ENCODE assay signal across 8 cellular contexts in the genomic region with DNA sequence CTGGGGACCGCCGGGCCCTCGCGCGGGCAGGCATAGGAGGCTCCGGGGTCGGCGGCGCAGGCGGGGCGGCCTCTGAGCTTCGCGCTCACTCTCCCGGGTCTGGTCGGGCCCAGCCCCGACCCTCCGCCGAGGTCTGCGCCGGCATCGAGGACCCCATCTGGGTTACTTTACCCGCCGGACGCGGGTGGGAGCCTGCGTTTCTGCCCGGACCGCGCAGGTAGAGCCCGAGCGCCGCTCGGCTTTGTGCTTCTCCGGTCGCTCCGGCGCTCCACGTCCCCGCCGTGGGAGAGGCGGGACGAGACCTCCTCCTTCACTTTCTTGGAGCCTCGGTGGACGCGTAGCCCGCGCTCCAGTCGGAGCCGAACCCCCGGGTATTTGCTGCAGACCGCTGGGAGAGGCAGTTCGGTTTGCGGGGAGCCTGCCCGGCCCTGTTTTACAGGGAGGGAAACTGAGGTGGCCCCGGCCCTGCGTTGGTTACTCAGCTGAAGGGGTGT.
A peak's percentile ranks its signal among the peaks of the same experiment; 100 is the strongest.
DNase-seq lines count a peak whose midpoint lies in the region; ATAC-seq and TF ChIP-seq lines count a peak whose summit lies in the region.

No MANE protein-coding gene starts in this region.

- intact Hi-C loops in activated naive CD4-positive, alpha-beta T cell treated with anti-CD3 and anti-CD28 coated beads for 36 hours (cut with micrococcal nuclease), result loop anchor here (5.0 kb wide), 1 partner anchor 414 kb away; no protein-coding TSS in a partner anchor

- WGBS in lung, 2 donors, result 3% methylated on average over 39 to 56 of the region's 56 CpGs
- WGBS in urinary bladder, result 4% methylated on average over 56 of the region's 56 CpGs

- H3K4me3 Mint-ChIP-seq in activated naive CD4-positive, alpha-beta T cell treated with anti-CD3 and anti-CD28 coated beads for 36 hours, result peak overlapping the region; percentile 59
- peak overlapping the region; percentile 69 to 83 (median 76) for H3K4me3 Mint-ChIP-seq in brain

- no peak overlapping the region for H3K27ac Mint-ChIP-seq in activated naive CD4-positive, alpha-beta T cell treated with anti-CD3 and anti-CD28 coated beads for 36 hours
- H3K27ac Mint-ChIP-seq in brain, result peak overlapping the region in 2 of 5 experiments; percentile 76 to 77

- H3K9me3 Mint-ChIP-seq in activated naive CD4-positive, alpha-beta T cell treated with anti-CD3 and anti-CD28 coated beads for 36 hours, result no peaks in the 10 kb centered on the region
- peaks cover 0 to 6% (median 0%) of the 10 kb centered on the region in 5 experiments for H3K9me3 Mint-ChIP-seq in brain

- ATAC-seq in lung (ENCODE audit: insufficient read depth, low FRiP score) (no peak), GM19023 (IDR thresholded peaks at IDR 0.05; ENCODE audit: unreplicated experiment) (no peak)

- H3K27ac ChIP-seq in lung (ENCODE audit: low read depth in 1 of 2, low read length in 1 of 2) (no peak overlapping the region), urinary bladder (ENCODE audit: low read depth) (no peak overlapping the region)

- CTCF ChIA-PET in activated naive CD4-positive, alpha-beta T cell treated with anti-CD3 and anti-CD28 coated beads for 36 hours (lab: Charles Lee), result interaction anchor here (0.6 kb wide), 1 partner anchor 53 kb away, joined by 3 read pairs; no protein-coding TSS in a partner anchor

- H3K36me3 ChIP-seq in lung (ENCODE audit: control insufficient read depth in 2 of 2, insufficient read depth in 2 of 2, low read length in 2 of 2) (no peaks in the 10 kb centered on the region), urinary bladder (ENCODE audit: insufficient read depth) (no peaks in the 10 kb centered on the region)

- H3K4me1 Mint-ChIP-seq in activated naive CD4-positive, alpha-beta T cell treated with anti-CD3 and anti-CD28 coated beads for 36 hours (ENCODE audit: low read depth), result peaks cover 33% of the 10 kb centered on the region
- peaks cover 44% of the 10 kb centered on the region for H3K4me1 Mint-ChIP-seq in brain

- H3K4me1 ChIP-seq in lung (ENCODE audit: control insufficient read depth in 2 of 2, insufficient read depth in 2 of 2, low read length in 2 of 2), result peaks cover 0 to 5% of the 10 kb centered on the region in 2 donors
- no peaks in the 10 kb centered on the region for H3K4me1 ChIP-seq in urinary bladder (ENCODE audit: insufficient read depth)

- no peak for TF ChIP-seq CTCF in brain (conservative IDR thresholded peaks at IDR 0.05)
- TF ChIP-seq CTCF in lung (IDR thresholded peaks at IDR 0.05; ENCODE audit: control extremely low read depth, extremely low read depth), result no peak

- H3K27me3 ChIP-seq in lung (ENCODE audit: control insufficient read depth, insufficient read depth), result no peaks in the 10 kb centered on the region

- H3K9me3 ChIP-seq in lung (ENCODE audit: control insufficient read depth in 2 of 2, insufficient read depth in 1 of 2, low read length in 1 of 2), result no peaks in the 10 kb centered on the region

- H3K4me3 ChIP-seq in lung, result peak overlapping the region; percentile 12
- H3K4me3 ChIP-seq in urinary bladder (ENCODE audit: low read depth, low read length), result peak overlapping the region; percentile 67

- no peak for DNase-seq in activated naive CD4-positive, alpha-beta T cell treated with anti-CD3 and anti-CD28 coated beads for 36 hours
- no peak for DNase-seq in activated naive CD4-positive, alpha-beta T cell treated with anti-CD3 and anti-CD28 coated beads, Interleukin-2, amount 50 U/mL, for 16 hours
- DNase-seq in lung (ENCODE audit: low spot score) (no peak), NCI-H2196 treated with DMSO at 0.1 percent for 48 hours (lab: John Stamatoyannopoulos, UW; ENCODE audit: unreplicated experiment) (no peak), HPDE6-E6E7 (ENCODE audit: extremely low spot score) (no peak)

- peaks cover 62% of the 10 kb centered on the region for H3K27me3 Mint-ChIP-seq in activated naive CD4-positive, alpha-beta T cell treated with anti-CD3 and anti-CD28 coated beads for 36 hours (ENCODE audit: low read depth)
- peaks cover 7% of the 10 kb centered on the region for H3K27me3 Mint-ChIP-seq in brain

- no peaks in the 10 kb centered on the region for H3K36me3 Mint-ChIP-seq in activated naive CD4-positive, alpha-beta T cell treated with anti-CD3 and anti-CD28 coated beads for 36 hours (ENCODE audit: low read depth)
- H3K36me3 Mint-ChIP-seq in brain, result no peaks in the 10 kb centered on the region
